ENCODE assay signal across 1 cellular context in genomic region chr16:85319984-85320440, GRCh38.
A peak's percentile ranks its signal among the peaks of the same experiment; 100 is the strongest.
TF ChIP-seq lines count a peak whose summit lies in the region.

No MANE protein-coding gene starts in this region.

TF ChIP-seq in GM12878, 131 proteins besides CTCF, POLR2A, EP300 and RAD21:
- TF ChIP-seq BCL3 (IDR thresholded peaks at IDR 0.05; ENCODE audit: borderline replicate concordance, insufficient read depth, low read depth, low read length, poor library complexity, severe bottlenecking) (peak; percentile 38), SMARCA5 (IDR thresholded peaks at IDR 0.05) (no peak)
